18 cellular contexts compared by ENCODE assay signal in the genomic region with DNA sequence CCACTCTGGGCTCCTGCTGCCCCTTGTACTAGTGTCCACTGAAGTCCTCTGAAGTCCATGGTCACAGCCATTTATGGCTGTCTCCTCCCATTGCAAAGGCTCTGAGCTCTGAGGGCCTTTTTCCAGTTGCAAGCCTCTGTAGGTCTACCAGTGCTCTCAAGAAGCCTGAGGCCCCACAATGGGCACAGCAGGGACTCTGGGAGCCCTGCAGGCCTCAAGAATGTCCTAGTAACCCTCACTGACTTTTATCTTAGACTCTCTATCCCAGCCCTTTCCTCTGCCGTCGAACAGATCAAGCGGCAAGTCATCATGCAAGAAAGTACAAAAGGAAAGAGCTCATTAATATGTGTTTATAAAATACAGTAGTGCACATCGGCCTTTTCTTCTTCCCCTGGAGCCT. TPM values are rescaled to one million over a fixed set of nuclear protein-coding genes. Genes with fewer than 3 reads are reported as not detected.
DNase-seq lines count a peak whose midpoint lies in the region; ATAC-seq and TF ChIP-seq lines count a peak whose summit lies in the region.
"Had no signal": no experiment of that assay in that cellular context is flagged by ENCODE, and none has a peak within 500 bp of the region (broad histone marks: within the 10 kb centered on the region; RNA-seq: fewer than 3 reads in every experiment).

No MANE protein-coding gene starts in this region.

- no peak overlapping the region for H4K8ac ChIP-seq in mesendoderm (ENCODE audit: low read depth, low read length)

- H3K36me3 ChIP-seq in GM23338 (ENCODE audit: insufficient read depth) (no peaks in the 10 kb centered on the region), endodermal cell (ENCODE audit: control insufficient read depth, insufficient read depth, low read length) (no peaks in the 10 kb centered on the region), mesendoderm (ENCODE audit: control insufficient read depth, insufficient read depth, low read length) (no peaks in the 10 kb centered on the region)
- H3K36me3 ChIP-seq: BE2C, HAP-1 had no signal

- no peak overlapping the region for H3K18ac ChIP-seq in mesendoderm (ENCODE audit: low read length)

- H4K20me1 ChIP-seq in GM23338 (replicated peaks; ENCODE audit: insufficient read depth): no peaks in the 10 kb centered on the region

- H2AFZ ChIP-seq in GM23338: no peak overlapping the region
- H2AFZ ChIP-seq: GM23248 had no signal

- H3K79me2 ChIP-seq in GM23338 (replicated peaks; ENCODE audit: insufficient read depth): no peaks in the 10 kb centered on the region
- no peaks in the 10 kb centered on the region for H3K79me2 ChIP-seq in mesendoderm (ENCODE audit: control insufficient read depth, insufficient read depth, low read length)

- H3K36me3 Mint-ChIP-seq in GM23338 (ENCODE audit: low read depth) (no peaks in the 10 kb centered on the region), endodermal cell (ENCODE audit: low read depth) (no peaks in the 10 kb centered on the region)
- H3K36me3 Mint-ChIP-seq: CD4-positive, CD25-positive, alpha-beta regulatory T cell; CD8-positive, alpha-beta memory T cell had no signal

- H2BK120ac ChIP-seq in mesendoderm (ENCODE audit: low read depth, low read length): no peak overlapping the region

- DNase-seq in GM23338 (ENCODE audit: low spot score) (peak; percentile 27), endodermal cell (peak; percentile 69), mesendoderm (peak; percentile 27), nucleus accumbens (lab: John Stamatoyannopoulos, UW) (no peak)
- DNase-seq: BE2C; C1 segment of cervical spinal cord; CD4-positive, CD25-positive, alpha-beta regulatory T cell; CD8-positive, alpha-beta memory T cell; COR-L47; DMS 273 treated with DMSO at 0.1 percent for 48 hours; DMS53; DND-41; EL; GM23248 had no signal

- H3K23ac ChIP-seq in mesendoderm (ENCODE audit: low read length): no peak overlapping the region

- H3K4me1 Mint-ChIP-seq in GM23338 (peaks cover 7% of the 10 kb centered on the region), endodermal cell (peaks cover 16% of the 10 kb centered on the region)

- no peak overlapping the region for H4K5ac ChIP-seq in mesendoderm (ENCODE audit: low read length)

- 67 to 86% methylated on average over 1 of the region's 4 CpGs for WGBS in endodermal cell (ENCODE audit: insufficient coverage in 1 of 2, insufficient read length in 1 of 2), 2 experiments
- no CpG with 5 or more reads among the region's 4 CpGs for WGBS in mesendoderm (ENCODE audit: extremely low coverage, insufficient coverage, low lambda C conversion rate)

- peaks cover 11% of the 10 kb centered on the region; the same call in 1 of the 2 replicates for H3K4me1 ChIP-seq in GM23338 (ENCODE audit: insufficient read depth)
- no peaks in the 10 kb centered on the region for H3K4me1 ChIP-seq in endodermal cell (ENCODE audit: control insufficient read depth, insufficient read depth, low read length)
- H3K4me1 ChIP-seq in mesendoderm (ENCODE audit: control insufficient read depth, low read depth, low read length): no peaks in the 10 kb centered on the region
- H3K4me1 ChIP-seq: BE2C, HAP-1 had no signal

- peaks cover 1% of the 10 kb centered on the region for H3K27me3 Mint-ChIP-seq in GM23338 (ENCODE audit: insufficient read depth, low read depth, poor library complexity)
- H3K27me3 Mint-ChIP-seq in endodermal cell (ENCODE audit: insufficient read depth): no peaks in the 10 kb centered on the region
- H3K27me3 Mint-ChIP-seq: CD4-positive, CD25-positive, alpha-beta regulatory T cell had no signal

- H3K9me3 Mint-ChIP-seq in GM23338 (no peaks in the 10 kb centered on the region), endodermal cell (no peaks in the 10 kb centered on the region)
- H3K9me3 Mint-ChIP-seq: CD4-positive, CD25-positive, alpha-beta regulatory T cell; CD8-positive, alpha-beta memory T cell had no signal

- H3K9me3 ChIP-seq in endodermal cell (ENCODE audit: control insufficient read depth, low read length): no peaks in the 10 kb centered on the region
- H3K9me3 ChIP-seq: BE2C, HAP-1 had no signal

- H3K4me2 ChIP-seq in GM23338 (no peak overlapping the region), mesendoderm (ENCODE audit: low read length) (no peak overlapping the region)

- no peak overlapping the region for H3K56ac ChIP-seq in mesendoderm (ENCODE audit: low read length)

- no peak overlapping the region for H3K4ac ChIP-seq in mesendoderm (ENCODE audit: low read depth, low read length)

- no peak overlapping the region for H3K4me3 ChIP-seq in GM23338
- no peak overlapping the region for H3K4me3 ChIP-seq in endodermal cell (ENCODE audit: low read length)
- H3K4me3 ChIP-seq in mesendoderm (ENCODE audit: low read length): no peak overlapping the region
- H3K4me3 ChIP-seq: GM23248, HAP-1 had no signal

- H3K27ac ChIP-seq in GM23338 (ENCODE audit: low read depth) (no peak overlapping the region), endodermal cell (ENCODE audit: low read depth, low read length) (no peak overlapping the region), mesendoderm (ENCODE audit: low read depth, low read length) (no peak overlapping the region)
- H3K27ac ChIP-seq: GM23248 had no signal

- ATAC-seq in GM23338 (peak; percentile 96), GM21528 (IDR thresholded peaks at IDR 0.05; ENCODE audit: low FRiP score, unreplicated experiment) (no peak), HG03196 (IDR thresholded peaks at IDR 0.05; ENCODE audit: unreplicated experiment) (no peak)

- H3K79me1 ChIP-seq in mesendoderm (ENCODE audit: low read length): no peaks in the 10 kb centered on the region

- no peak overlapping the region for H2BK5ac ChIP-seq in mesendoderm (ENCODE audit: low read length)

- H2BK15ac ChIP-seq in mesendoderm (replicated peaks; ENCODE audit: low read depth): no peak overlapping the region

- no peaks in the 10 kb centered on the region for H3F3A ChIP-seq in GM23338 (replicated peaks; ENCODE audit: low read depth)

- H3K9me2 ChIP-seq in GM23338 (ENCODE audit: insufficient read depth): no peaks in the 10 kb centered on the region

- TF ChIP-seq CTCF in GM23338 (conservative IDR thresholded peaks at IDR 0.05; ENCODE audit: low read depth in 2 of 2): no peak
- TF ChIP-seq CTCF in endodermal cell (conservative IDR thresholded peaks at IDR 0.05): no peak

- no peak overlapping the region for H2AK5ac ChIP-seq in mesendoderm (ENCODE audit: low read length)

- no peak overlapping the region for H3K4me3 Mint-ChIP-seq in GM23338
- H3K4me3 Mint-ChIP-seq in endodermal cell: no peak overlapping the region
- H3K4me3 Mint-ChIP-seq: CD4-positive, CD25-positive, alpha-beta regulatory T cell; CD8-positive, alpha-beta memory T cell had no signal

- H3K9ac ChIP-seq in endodermal cell (ENCODE audit: extremely low read depth, low read length, poor library complexity, severe bottlenecking): no peak overlapping the region
- H3K9ac ChIP-seq in mesendoderm (ENCODE audit: low read length): no peak overlapping the region
- H3K9ac ChIP-seq: GM23248 had no signal

- H3K27ac Mint-ChIP-seq in GM23338 (no peak overlapping the region), endodermal cell (no peak overlapping the region)
- H3K27ac Mint-ChIP-seq: CD4-positive, CD25-positive, alpha-beta regulatory T cell; CD8-positive, alpha-beta memory T cell had no signal

- no peaks in the 10 kb centered on the region for H3K27me3 ChIP-seq in GM23338 (ENCODE audit: insufficient read depth)
- H3K27me3 ChIP-seq in endodermal cell (ENCODE audit: control insufficient read depth, insufficient read depth, low read length, poor library complexity, severe bottlenecking): no peaks in the 10 kb centered on the region
- no peaks in the 10 kb centered on the region for H3K27me3 ChIP-seq in mesendoderm (ENCODE audit: insufficient read depth, low read length, poor library complexity)
- H3K27me3 ChIP-seq: BE2C had no signal

TF ChIP-seq in GM23338, 12 proteins besides CTCF, POLR2A, EP300 and RAD21:
- TF ChIP-seq ZNF114 (CRISPR knock-in tag; IDR thresholded peaks at IDR 0.05) (no peak), NANOG (IDR thresholded peaks at IDR 0.05; ENCODE audit: borderline replicate concordance) (no peak)

RNA-seq across cellular contexts. Expression of a gene that starts 23.4 kb away (rescaled TPM):
- 2.0 and 3.7 TPM in 2 replicates for total RNA-seq in GM23338 (2014; rRNA removed; shearing (Covaris generic))
- 0.35 and 0.48 TPM in 2 replicates for polyA plus RNA-seq in GM23338 (2016; fragmentation: Nextera tagmentation; extraction: Ambion mirVana)
- total RNA-seq in endodermal cell: 1 to 10 TPM; 1.7 to 2.0 TPM
- polyA plus RNA-seq in endodermal cell (2013, experiment 1 of 2): 0.07 TPM
- polyA plus RNA-seq in endodermal cell (2013, experiment 2 of 2): 0.08 TPM
- 0.65 TPM for polyA plus RNA-seq in mesendoderm (2013, experiment 1 of 2)
- 0.63 TPM for polyA plus RNA-seq in mesendoderm (2013, experiment 2 of 2)
- total RNA-seq: A172; CD8-positive, alpha-beta memory T cell; GM23248 had no signal
- polyA plus RNA-seq: CD4-positive, CD25-positive, alpha-beta regulatory T cell; CD8-positive, alpha-beta memory T cell; GM23248 had no signal

Comparison
In these comparisons a context has a peak if more than half of its experiments do, and no peak if none do; other contexts are left out.
1. DNase-seq: peak in GM23338 (single experiment), endodermal cell (single experiment) and mesendoderm (single experiment); none in nucleus accumbens (0 of 56).